Comparison of ENCODE assay signal across 8 cellular contexts in genomic region chr19:39531834-39532232, GRCh38. TPM values are rescaled to one million over a fixed set of nuclear protein-coding genes. Genes with fewer than 3 reads are reported as not detected.
DNase-seq lines count a peak whose midpoint lies in the region; ATAC-seq and TF ChIP-seq lines count a peak whose summit lies in the region.

No MANE protein-coding gene starts in this region.

- POLR2A ChIA-PET in RWPE1 (lab: Yijun Ruan, JAX; ENCODE audit: low non-redundant PET): no interaction called here

- peak overlapping the region; percentile 86 for H3K27ac ChIP-seq in DND-41 (ENCODE audit: low read length)
- peak overlapping the region; percentile 79 for H3K27ac ChIP-seq in RWPE1
- H3K27ac ChIP-seq in trophoblast cell (ENCODE audit: low read depth, low read length): no peak overlapping the region

- H3K9ac ChIP-seq in DND-41 (ENCODE audit: low read depth, low read length) (peak overlapping the region; percentile 88), trophoblast cell (ENCODE audit: low read length) (peak overlapping the region; percentile 87)

- H3K4me1 ChIP-seq in DND-41 (ENCODE audit: insufficient read depth, low read length): peaks cover 27% of the 10 kb centered on the region
- H3K4me1 ChIP-seq in trophoblast cell (ENCODE audit: control insufficient read depth in 1 of 2, insufficient read depth in 2 of 2, low read length in 2 of 2): peaks cover 2 to 5% of the 10 kb centered on the region in 2 experiments

- H2AFZ ChIP-seq in DND-41 (ENCODE audit: low read depth, low read length): peak overlapping the region; percentile 81
- peak overlapping the region; percentile 82 for H2AFZ ChIP-seq in trophoblast cell (ENCODE audit: insufficient read depth, low read length, poor library complexity)

- H3K9me3 ChIP-seq in DND-41 (ENCODE audit: insufficient read depth, low read length, severe bottlenecking): no peaks in the 10 kb centered on the region
- H3K9me3 ChIP-seq in trophoblast cell (ENCODE audit: insufficient read depth, low read depth, low read length): peaks cover 1% of the 10 kb centered on the region

- H3K79me2 ChIP-seq in DND-41 (ENCODE audit: insufficient read depth, low read length) (peaks cover 30% of the 10 kb centered on the region), trophoblast cell (ENCODE audit: control insufficient read depth, insufficient read depth, low read length, poor library complexity) (no peaks in the 10 kb centered on the region)

- H3K79me1 ChIP-seq in trophoblast cell (ENCODE audit: low read length): no peaks in the 10 kb centered on the region

- peak overlapping the region; percentile 78 to 93 for H3K4me3 ChIP-seq in DND-41 (ENCODE audit: low read depth in 1 of 2, low read length in 2 of 2)
- H3K4me3 ChIP-seq in epithelial cell of proximal tubule (ENCODE audit: low read depth, low read length): peak overlapping the region; percentile 97
- H3K4me3 ChIP-seq in trophoblast cell (ENCODE audit: low read depth, low read length): peak overlapping the region; percentile 98

- no peak overlapping the region for H4K12ac ChIP-seq in trophoblast cell (ENCODE audit: low read depth, low read length)

- ATAC-seq in DND-41 (ENCODE audit: insufficient read depth, low read depth) (no peak), HG02610 (IDR thresholded peaks at IDR 0.05; ENCODE audit: unreplicated experiment) (no peak), GM19035 (IDR thresholded peaks at IDR 0.05; ENCODE audit: unreplicated experiment) (no peak), HG03439 (IDR thresholded peaks at IDR 0.05; ENCODE audit: unreplicated experiment) (no peak)

- H3K4me2 ChIP-seq in DND-41 (ENCODE audit: insufficient read depth, low read length) (peak overlapping the region; percentile 98), trophoblast cell (ENCODE audit: low read length) (peak overlapping the region; percentile 96)

- no peak overlapping the region for H3K14ac ChIP-seq in trophoblast cell (ENCODE audit: low read length)

- no CpG with 5 or more reads among the region's 14 CpGs for WGBS in trophoblast cell (ENCODE audit: extremely low coverage, insufficient coverage, insufficient read length)

- H2AK5ac ChIP-seq in trophoblast cell (ENCODE audit: low read length): no peak overlapping the region

- H2BK5ac ChIP-seq in trophoblast cell (ENCODE audit: low read depth, low read length, poor library complexity): no peak overlapping the region

- no peak for DNase-seq in DND-41
- DNase-seq in RWPE1 (ENCODE audit: low spot score): no peak
- no peak for DNase-seq in epithelial cell of proximal tubule (ENCODE audit: low read depth)
- DNase-seq in trophoblast cell: no peak
- no peak for DNase-seq in NOMO-1 treated with dmso at 0.1 percent for 144 hours (lab: John Stamatoyannopoulos, UW; ENCODE audit: unreplicated experiment)

- no peak overlapping the region for H4K91ac ChIP-seq in trophoblast cell (ENCODE audit: low read depth, low read length)

- H3K4ac ChIP-seq in trophoblast cell (ENCODE audit: low read depth, low read length): no peak overlapping the region

- no peak overlapping the region for H3K18ac ChIP-seq in trophoblast cell (ENCODE audit: low read length)

- CTCF ChIA-PET in RWPE1 (lab: Yijun Ruan, JAX): interaction anchor here (0.6 to 2.9 kb wide), 10 partner anchors 7 to 720 kb away, joined by 3 to 13 read pairs (median 4); partner anchors contain the start of gene DLL3

- TF ChIP-seq CTCF in DND-41 (IDR thresholded peaks at IDR 0.05; ENCODE audit: borderline replicate concordance, extremely low read depth, low read length, poor library complexity, severe bottlenecking) (no peak), RWPE1 (conservative IDR thresholded peaks at IDR 0.05; ENCODE audit: low read depth) (no peak), epithelial cell of proximal tubule (conservative IDR thresholded peaks at IDR 0.05; ENCODE audit: low read depth, low read length) (no peak)

- no peak overlapping the region for H2BK12ac ChIP-seq in trophoblast cell (ENCODE audit: low read length)

- H3K27me3 ChIP-seq in DND-41 (ENCODE audit: insufficient read depth, low read length, poor library complexity): no peaks in the 10 kb centered on the region
- H3K27me3 ChIP-seq in trophoblast cell (ENCODE audit: insufficient read depth, low read length): no peaks in the 10 kb centered on the region

- peak overlapping the region; percentile 75 for H4K8ac ChIP-seq in trophoblast cell (ENCODE audit: low read depth, low read length)

- H3K23ac ChIP-seq in trophoblast cell (ENCODE audit: low read length): no peak overlapping the region

- H2BK120ac ChIP-seq in trophoblast cell (ENCODE audit: insufficient read depth, low read length, poor library complexity): no peak overlapping the region

- peaks cover 3% of the 10 kb centered on the region; the same call in 1 of the 2 replicates for H4K20me1 ChIP-seq in DND-41 (ENCODE audit: insufficient read depth, low read length)

- peaks cover 6% of the 10 kb centered on the region; the same call in 1 of the 2 replicates for H3K36me3 ChIP-seq in DND-41 (ENCODE audit: insufficient read depth, low read length)
- no peaks in the 10 kb centered on the region for H3K36me3 ChIP-seq in trophoblast cell (ENCODE audit: control insufficient read depth in 1 of 2, insufficient read depth in 2 of 2, low read length in 2 of 2)

RNA-seq across cellular contexts. Expression of gene EID2B, which starts 0.8 kb away (rescaled TPM):
- total RNA-seq in epithelial cell of proximal tubule: 1.8 and 2.0 TPM in 2 replicates
- 0.85 and 0.93 TPM in 2 replicates for polyA plus RNA-seq in trophoblast cell (2013)

RNA-seq across cellular contexts. Expression of gene EID2, which starts 8.1 kb away (rescaled TPM):
- total RNA-seq in epithelial cell of proximal tubule: 12.3 and 20.8 TPM in 2 replicates
- 12.8 and 13.5 TPM in 2 replicates for polyA plus RNA-seq in trophoblast cell (2013)

RNA-seq across cellular contexts. Expression of gene SELENOV, which starts 16.9 kb away (rescaled TPM):
- 0.17 TPM in 1 of 2 replicates, not detected in the other for total RNA-seq in epithelial cell of proximal tubule
- 4.4 and 5.0 TPM in 2 replicates for polyA plus RNA-seq in trophoblast cell (2013)

RNA-seq across cellular contexts. Expression of gene DLL3, which starts 33.1 kb away (rescaled TPM):
- total RNA-seq in epithelial cell of proximal tubule: 2.9 and 4.1 TPM in 2 replicates
- 0.33 and 0.40 TPM in 2 replicates for polyA plus RNA-seq in trophoblast cell (2013)

RNA-seq across cellular contexts. Expression of gene TIMM50, which starts 51.2 kb away (rescaled TPM):
- 98.1 and 146 TPM in 2 replicates for total RNA-seq in epithelial cell of proximal tubule
- polyA plus RNA-seq in trophoblast cell (2013): 66.8 and 71.3 TPM in 2 replicates
